In the genomic region with DNA sequence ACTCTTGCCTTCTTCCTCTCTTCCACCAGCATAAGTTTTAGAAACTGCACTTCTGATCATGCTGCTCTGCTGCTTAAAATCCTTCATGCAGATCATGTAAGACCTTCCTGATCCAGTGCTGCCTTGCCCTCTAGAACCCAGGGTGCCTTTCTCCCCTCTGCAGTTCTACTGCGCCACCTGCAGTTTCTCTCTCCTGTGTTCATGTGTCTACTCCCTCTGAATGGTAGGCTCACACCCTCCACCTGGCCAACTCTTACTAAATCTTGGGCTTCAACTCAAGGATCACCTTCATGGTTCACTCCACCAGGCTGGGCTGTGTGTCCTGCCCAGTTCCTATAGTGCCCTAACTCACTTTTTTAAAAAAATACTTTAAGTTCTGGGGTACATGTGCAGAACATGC, we compare ENCODE assay signal across 10 cellular contexts.
DNase-seq lines count a peak whose midpoint lies in the region; ATAC-seq and TF ChIP-seq lines count a peak whose summit lies in the region.
"Had no signal": no experiment of that assay in that cellular context is flagged by ENCODE, and none has a peak within 500 bp of the region (broad histone marks: within the 10 kb centered on the region; RNA-seq: fewer than 3 reads in every experiment).

No MANE protein-coding gene starts in this region.

- no peaks in the 10 kb centered on the region for H3K36me3 ChIP-seq in H7 (replicated peaks; ENCODE audit: control insufficient read depth, insufficient read depth, low read length)

- H3K4me3 Mint-ChIP-seq in Calu3 (ENCODE audit: low read depth, unreplicated experiment): no peak overlapping the region
- H3K4me3 Mint-ChIP-seq in activated B cell treated with CpG ODN at 0.5 μM for 24 hours: no peak overlapping the region

- DNase-seq in Calu3 (peak; percentile 62), H7 (peak; percentile 43), activated B cell treated with CpG ODN at 0.5 μM for 24 hours (no peak), foreskin keratinocyte (peak in 1 of 2 donors; percentile 54), dermis blood vessel endothelial cell (no peak), kidney glomerular epithelial cell (lab: John Stamatoyannopoulos, UW) (no peak), AG20443 (ENCODE audit: low spot score) (no peak)
- DNase-seq: hypothalamus, trophoblast cell had no signal

- BruUV-seq in Calu3 (replicated peaks; lab: Mats Ljungman, UMichigan): no TSS peak

- H3K4me1 Mint-ChIP-seq in Calu3 (ENCODE audit: low read depth, unreplicated experiment) (peaks cover 68% of the 10 kb centered on the region), activated B cell treated with CpG ODN at 0.5 μM for 24 hours (peaks cover 44% of the 10 kb centered on the region)

- intact Hi-C loops in Calu3 (cut with micrococcal nuclease; ENCODE audit: unreplicated experiment): loop anchor here (5.0 kb wide), 3 partner anchors 100 to 335 kb away; no protein-coding TSS in a partner anchor
- intact Hi-C loops in activated B cell treated with CpG ODN at 0.5 μM for 24 hours (cut with micrococcal nuclease): loop anchor here (1.0 kb wide), 1 partner anchor 124 kb away; no protein-coding TSS in a partner anchor

- no peak overlapping the region for H3K4me3 ChIP-seq in H7 (ENCODE audit: insufficient read depth, low read depth, low read length)

- H3K4me1 ChIP-seq in foreskin keratinocyte: peaks cover 53% of the 10 kb centered on the region

- H3K27me3 Mint-ChIP-seq in Calu3 (ENCODE audit: unreplicated experiment): no peaks in the 10 kb centered on the region
- no peaks in the 10 kb centered on the region for H3K27me3 Mint-ChIP-seq in activated B cell treated with CpG ODN at 0.5 μM for 24 hours

- CTCF ChIA-PET in Calu3 (lab: Charles Lee): interaction anchor here (2.1 kb wide), 1 partner anchor 122 kb away, joined by 9 read pairs; no protein-coding TSS in a partner anchor
- CTCF ChIA-PET in activated B cell treated with CpG ODN at 0.5 μM for 24 hours (lab: Charles Lee): no interaction called here

- peak overlapping the region; percentile 100 for H3K27ac Mint-ChIP-seq in Calu3 (ENCODE audit: unreplicated experiment)
- H3K27ac Mint-ChIP-seq in activated B cell treated with CpG ODN at 0.5 μM for 24 hours: peak overlapping the region; percentile 57

- H3K27me3 ChIP-seq in H7 (ENCODE audit: control insufficient read depth, insufficient read depth, low read length) (no peaks in the 10 kb centered on the region), foreskin keratinocyte (no peaks in the 10 kb centered on the region)

- H3K9me3 Mint-ChIP-seq in Calu3 (ENCODE audit: low read depth, unreplicated experiment): no peaks in the 10 kb centered on the region
- H3K9me3 Mint-ChIP-seq in activated B cell treated with CpG ODN at 0.5 μM for 24 hours: no peaks in the 10 kb centered on the region

- peak; percentile 18 for TF ChIP-seq CTCF in Calu3 (IDR thresholded peaks at IDR 0.05; ENCODE audit: unreplicated experiment)
- TF ChIP-seq CTCF in activated B cell treated with CpG ODN at 0.5 μM for 24 hours (IDR thresholded peaks at IDR 0.05): no peak
- peak; percentile 73 for TF ChIP-seq CTCF in foreskin keratinocyte (conservative IDR thresholded peaks at IDR 0.05)

- POLR2A ChIA-PET in activated B cell treated with CpG ODN at 0.5 μM for 24 hours (lab: Charles Lee): no interaction called here

- peaks cover 40% of the 10 kb centered on the region for H3K36me3 Mint-ChIP-seq in Calu3 (ENCODE audit: insufficient read depth, unreplicated experiment)
- H3K36me3 Mint-ChIP-seq in activated B cell treated with CpG ODN at 0.5 μM for 24 hours (ENCODE audit: low read depth): no peaks in the 10 kb centered on the region

- ATAC-seq in activated B cell treated with CpG ODN at 0.5 μM for 24 hours (ENCODE audit: low read depth) (peak; percentile 29), foreskin keratinocyte (no peak), GM18909 (IDR thresholded peaks at IDR 0.05; ENCODE audit: poor library complexity, unreplicated experiment) (no peak)

- no peak overlapping the region for H3K27ac ChIP-seq in foreskin keratinocyte

Comparison
In these comparisons a context has a peak if more than half of its experiments do, and no peak if none do; other contexts are left out.
1. DNase-seq: peak in Calu3 (single experiment) and H7 (single experiment); none in activated B cell treated with CpG ODN at 0.5 μM for 24 hours (single experiment), dermis blood vessel endothelial cell (single experiment), kidney glomerular epithelial cell (single experiment) and AG20443 (single experiment).